Comparison of ENCODE assay signal across 1 cellular context in the genomic region with DNA sequence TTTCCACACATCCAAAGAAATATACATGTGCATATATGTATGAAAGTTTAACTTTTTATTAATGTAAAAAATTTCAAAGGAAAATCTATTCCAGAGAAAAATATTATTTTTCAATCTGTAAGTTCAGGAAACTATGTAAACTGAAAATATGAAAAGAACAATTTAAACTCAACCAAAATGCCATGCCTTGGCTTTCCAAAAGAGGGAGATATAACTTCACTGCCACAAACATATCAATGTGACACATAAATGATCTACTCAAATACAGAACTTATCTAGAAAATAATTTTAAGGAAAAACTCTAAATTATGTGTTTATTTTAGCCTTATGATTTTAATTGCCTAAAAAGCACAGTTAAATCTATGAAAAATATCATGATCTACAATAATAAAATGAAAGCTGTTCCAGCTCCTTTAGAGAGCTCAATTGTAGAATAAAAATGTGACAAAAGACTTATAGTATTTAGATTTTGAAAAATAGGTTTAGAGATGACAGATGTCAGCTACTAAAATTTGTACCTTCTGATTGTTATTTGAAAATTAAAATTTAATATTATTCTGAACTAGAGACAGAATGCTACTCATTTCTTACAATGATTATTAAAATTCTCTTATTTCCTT.
TF ChIP-seq lines count a peak whose summit lies in the region.

No MANE protein-coding gene starts in this region.

TF ChIP-seq in liver, 16 proteins besides CTCF, POLR2A, EP300 and RAD21 (continued from another document):
- TF ChIP-seq, protein P1, sequence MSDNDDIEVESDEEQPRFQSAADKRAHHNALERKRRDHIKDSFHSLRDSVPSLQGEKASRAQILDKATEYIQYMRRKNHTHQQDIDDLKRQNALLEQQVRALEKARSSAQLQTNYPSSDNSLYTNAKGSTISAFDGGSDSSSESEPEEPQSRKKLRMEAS (IDR thresholded peaks at IDR 0.05), result no peak
- TF ChIP-seq TAF1 (conservative IDR thresholded peaks at IDR 0.05), result no peak
